Comparison of ENCODE assay signal across 1 cellular context in genomic region chr14:95530461-95531170, GRCh38.
A peak's percentile ranks its signal among the peaks of the same experiment; 100 is the strongest.
TF ChIP-seq lines count a peak whose summit lies in the region.

No MANE protein-coding gene starts in this region.

TF ChIP-seq in HEK293, 187 proteins besides CTCF, POLR2A, EP300 and RAD21 (continued from another document):
- TF ChIP-seq ZNF518A (tag by site-specific recombination; conservative IDR thresholded peaks at IDR 0.05; ENCODE audit: low read depth) (no peak), ZBTB10 (tag by site-specific recombination; IDR thresholded peaks at IDR 0.05) (no peak), ZSCAN30 (tag by site-specific recombination; IDR thresholded peaks at IDR 0.05) (no peak), BCL6B (tag by site-specific recombination; IDR thresholded peaks at IDR 0.05) (no peak), ZBTB17 (tag by site-specific recombination; IDR thresholded peaks at IDR 0.05) (no peak), KLF8 (tag by site-specific recombination; IDR thresholded peaks at IDR 0.05) (no peak), ZFHX2 (tag by site-specific recombination; conservative IDR thresholded peaks at IDR 0.05) (peak; percentile 34; the same call in 1 of the 2 replicates), HOXD13 (CRISPR knock-in tag; IDR thresholded peaks at IDR 0.05; ENCODE audit: borderline replicate concordance) (no peak), PRDM1 (tag by site-specific recombination; IDR thresholded peaks at IDR 0.05) (no peak)
TF ChIP-seq in HEK293: peak in this region for 2.
